Comparison of ENCODE assay signal across 1 cellular context in the genomic region with DNA sequence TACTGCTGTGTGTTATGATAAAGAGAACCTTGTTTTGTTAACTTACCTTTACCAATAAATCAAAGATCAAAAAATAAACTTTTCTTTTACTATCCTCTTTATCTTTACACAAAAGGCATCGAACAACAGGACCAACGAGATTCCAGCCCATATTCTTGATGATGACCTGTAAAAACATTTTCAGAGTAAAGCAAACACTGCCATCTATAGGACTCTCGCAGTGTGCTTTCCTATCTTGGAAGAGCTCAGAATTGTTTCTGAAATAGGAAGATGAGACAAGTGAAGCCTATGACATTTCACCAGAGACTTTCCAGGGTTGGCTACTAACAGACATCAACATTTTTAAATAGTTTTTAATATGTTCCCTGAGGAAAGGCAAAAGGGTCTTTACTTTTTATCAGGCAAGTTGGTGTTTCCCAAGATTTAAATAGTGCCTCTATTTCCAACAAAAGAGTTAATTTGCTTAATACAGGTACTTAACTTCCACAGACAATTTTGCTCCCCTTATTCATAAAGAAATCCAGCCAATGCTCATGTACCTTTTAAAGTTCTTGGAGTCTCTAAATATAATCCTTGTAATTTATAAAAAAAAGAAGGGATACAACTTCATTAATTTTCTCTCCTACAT.
TF ChIP-seq lines count a peak whose summit lies in the region.

No MANE protein-coding gene starts in this region.

TF ChIP-seq in IMR-90, 13 proteins besides CTCF, POLR2A, EP300 and RAD21:
- peak; percentile 91 for TF ChIP-seq SMC3 (IDR thresholded peaks at IDR 0.05; ENCODE audit: low read depth, low read length)
- no peak for TF ChIP-seq RCOR1 (IDR thresholded peaks at IDR 0.05; ENCODE audit: insufficient replicate concordance, low read length)
- TF ChIP-seq RFX5 (IDR thresholded peaks at IDR 0.05; ENCODE audit: low read depth, low read length) = no peak
